13 cellular contexts compared by ENCODE assay signal in genomic region chr18:59959606-59960005, GRCh38.
"Had no signal": no experiment of that assay in that cellular context is flagged by ENCODE, and none has a peak within 500 bp of the region (broad histone marks: within the 10 kb centered on the region; RNA-seq: fewer than 3 reads in every experiment).

No MANE protein-coding gene starts in this region.

- H3K27ac ChIP-seq: colonic mucosa, heart right ventricle, psoas muscle, right lobe of liver, spleen, testis had no signal

- H3K27ac Mint-ChIP-seq: activated CD4-positive, alpha-beta T cell treated with anti-CD3 and anti-CD28 coated beads for 36 hours; activated naive CD4-positive, alpha-beta T cell treated with anti-CD3 and anti-CD28 coated beads for 36 hours had no signal

- ATAC-seq: heart right ventricle, left ventricle myocardium superior, psoas muscle, right lobe of liver had no signal

- H3K4me3 ChIP-seq: colonic mucosa, heart right ventricle, psoas muscle, right lobe of liver, spleen, testis had no signal

- H3K9me3 ChIP-seq: colonic mucosa, heart right ventricle, psoas muscle, right lobe of liver, spleen, testis had no signal

- DNase-seq: activated CD4-positive, alpha-beta T cell treated with anti-CD3 and anti-CD28 coated beads for 36 hours; activated CD8-positive, alpha-beta memory T cell treated with anti-CD3 and anti-CD28 coated beads for 24 hours; activated naive CD4-positive, alpha-beta T cell treated with anti-CD3 and anti-CD28 coated beads for 36 hours; colonic mucosa; heart right ventricle; left ventricle myocardium superior; psoas muscle; right lobe of liver; spleen; stimulated activated CD4-positive, alpha-beta T cell treated with anti-CD3 and anti-CD28 coated beads, Interleukin-1b, Interleukin-23, amount 100 ng/mL, for 48 hours; stimulated activated naive CD8-positive, alpha-beta T cell treated with anti-CD3 and anti-CD28 coated beads, Interleukin-15, Interleukin-2, amounts not matched to agents 100 U/mL and 50 U/mL, for 24 hours; T-helper 9 cell; testis had no signal

- H3K27me3 ChIP-seq: colonic mucosa, right lobe of liver, spleen, testis had no signal

- H3K4me3 Mint-ChIP-seq: activated CD4-positive, alpha-beta T cell treated with anti-CD3 and anti-CD28 coated beads for 36 hours; activated naive CD4-positive, alpha-beta T cell treated with anti-CD3 and anti-CD28 coated beads for 36 hours had no signal

- H3K4me1 ChIP-seq: colonic mucosa, psoas muscle, right lobe of liver, testis had no signal

- H3K9me3 Mint-ChIP-seq: activated naive CD4-positive, alpha-beta T cell treated with anti-CD3 and anti-CD28 coated beads for 36 hours had no signal

- H3K36me3 ChIP-seq: colonic mucosa, heart right ventricle, right lobe of liver, spleen had no signal
